ENCODE assay signal across 20 cellular contexts in the genomic region with DNA sequence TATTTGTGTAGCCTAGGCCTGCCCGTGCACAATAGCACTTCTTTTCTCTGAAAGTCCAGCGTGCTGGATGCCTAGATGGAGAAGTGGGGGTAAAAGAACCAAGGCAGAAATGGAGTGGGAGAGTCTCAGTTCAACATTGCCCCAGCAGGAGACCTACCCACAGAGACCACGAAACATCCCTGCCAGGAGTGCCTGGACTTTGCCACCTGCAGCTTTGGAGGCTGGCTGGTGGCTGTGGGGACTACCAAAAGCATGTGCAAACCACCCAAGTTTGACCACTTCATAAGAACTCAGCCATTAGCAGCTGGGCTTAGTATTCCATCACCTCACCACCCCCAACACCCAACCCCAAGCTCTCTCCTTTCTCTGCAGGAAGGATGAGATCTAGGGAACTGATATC.
DNase-seq lines count a peak whose midpoint lies in the region; ATAC-seq, FAIRE-seq and TF ChIP-seq lines count a peak whose summit lies in the region.
"Had no signal": no experiment of that assay in that cellular context is flagged by ENCODE, and none has a peak within 500 bp of the region (broad histone marks: within the 10 kb centered on the region; RNA-seq: fewer than 3 reads in every experiment).

No MANE protein-coding gene starts in this region.

- H3K36me3 ChIP-seq in BLaER1 (no peaks in the 10 kb centered on the region), small intestine (ENCODE audit: control insufficient read depth in 2 of 2, insufficient read depth in 2 of 2, low read length in 2 of 2) (no peaks in the 10 kb centered on the region)

- no peak overlapping the region for H3K9ac ChIP-seq in BLaER1

- no peak for FAIRE-seq in small intestine (lab: Jason Lieb, UNC)
- FAIRE-seq: A549, GM12892, GM18507, H54 had no signal

- H3K36me3 Mint-ChIP-seq in neural crest cell (ENCODE audit: low read depth), result no peaks in the 10 kb centered on the region
- H3K36me3 Mint-ChIP-seq: CD8-positive, alpha-beta T cell had no signal

- TF ChIP-seq CTCF in neural crest cell (conservative IDR thresholded peaks at IDR 0.05), result no peak

- DNase-seq in MV-4-11 (lab: John Stamatoyannopoulos, UW) (peak; percentile 80), SW480 (ENCODE audit: low spot score) (peak; percentile 41), neural crest cell (ENCODE audit: low read depth, low spot score) (no peak), small intestine (no peak)
- DNase-seq in stimulated activated CD4-positive, alpha-beta T cell treated with anti-CD3 and anti-CD28 coated beads, Interleukin-2, amount 100 ng/mL, for 24 hours, result no peak
- DNase-seq: Calu3; CD8-positive, alpha-beta T cell; DMS53; MM.1S; NCI-H1694 treated with DMSO at 0.1 percent for 48 hours; NCI-H2227 treated with DMSO at 0.1 percent for 48 hours; NCI-H524 had no signal

- H3K27ac ChIP-seq in BLaER1 (no peak overlapping the region), small intestine (ENCODE audit: low read depth in 1 of 2, low read length in 1 of 2) (no peak overlapping the region)
- H3K27ac ChIP-seq: A549 had no signal

- no peak overlapping the region for H3K4me3 Mint-ChIP-seq in neural crest cell
- H3K4me3 Mint-ChIP-seq: CD8-positive, alpha-beta T cell had no signal

- peaks cover 58% of the 10 kb centered on the region for H3K4me1 Mint-ChIP-seq in neural crest cell

- no peaks in the 10 kb centered on the region for H3K27me3 Mint-ChIP-seq in neural crest cell (ENCODE audit: low read depth)

- no peaks in the 10 kb centered on the region for H3K27me3 ChIP-seq in BLaER1
- no peaks in the 10 kb centered on the region for H3K27me3 ChIP-seq in small intestine (ENCODE audit: control insufficient read depth in 2 of 2, insufficient read depth in 2 of 2, low read length in 2 of 2)

- H3K9me3 ChIP-seq in BLaER1, result no peaks in the 10 kb centered on the region
- H3K9me3 ChIP-seq in small intestine (ENCODE audit: control insufficient read depth, low read depth), result no peaks in the 10 kb centered on the region
- H3K9me3 ChIP-seq: A549 had no signal

- H3K9me3 Mint-ChIP-seq in neural crest cell, result no peaks in the 10 kb centered on the region
- H3K9me3 Mint-ChIP-seq: CD8-positive, alpha-beta T cell had no signal

- 0 out of 2 replicates have a peak overlapping the region, but pooled peaks have one; percentile 5 for H3K4me2 ChIP-seq in BLaER1
- H3K4me2 ChIP-seq: A549 had no signal

- H3K4me3 ChIP-seq in BLaER1 (no peak overlapping the region), small intestine (ENCODE audit: low read depth in 1 of 2, low read length in 2 of 2) (no peak overlapping the region)
- H3K4me3 ChIP-seq: A549 had no signal

- no peaks in the 10 kb centered on the region for H4K20me1 ChIP-seq in BLaER1

- 87 to 100% (median 89%) methylated on average over 3 of the region's 3 CpGs for WGBS in small intestine, 3 donors

- H3K4me1 ChIP-seq in BLaER1 (peaks cover 20% of the 10 kb centered on the region), small intestine (ENCODE audit: control insufficient read depth in 2 of 2, insufficient read depth in 1 of 2, low read depth in 1 of 2, low read length in 1 of 2) (no peaks in the 10 kb centered on the region)
- H3K4me1 ChIP-seq: A549 had no signal

- ATAC-seq in HG03439 (IDR thresholded peaks at IDR 0.05; ENCODE audit: unreplicated experiment), result no peak
- ATAC-seq: A549; CD8-positive, alpha-beta T cell; Panc1; Right ventricle myocardium inferior had no signal

- H3K27ac Mint-ChIP-seq in neural crest cell (ENCODE audit: unreplicated experiment), result peak overlapping the region; percentile 83
- H3K27ac Mint-ChIP-seq: CD8-positive, alpha-beta T cell had no signal

Comparison
In these comparisons a context has a peak if more than half of its experiments do, and no peak if none do; other contexts are left out.
1. DNase-seq: peak in MV-4-11 (single experiment) and SW480 (single experiment); none in neural crest cell (single experiment), stimulated activated CD4-positive, alpha-beta T cell treated with anti-CD3 and anti-CD28 coated beads, Interleukin-2, amount 100 ng/mL, for 24 hours (0 of 2) and small intestine (single experiment).